Comparison of ENCODE assay signal across 28 cellular contexts in the genomic region with DNA sequence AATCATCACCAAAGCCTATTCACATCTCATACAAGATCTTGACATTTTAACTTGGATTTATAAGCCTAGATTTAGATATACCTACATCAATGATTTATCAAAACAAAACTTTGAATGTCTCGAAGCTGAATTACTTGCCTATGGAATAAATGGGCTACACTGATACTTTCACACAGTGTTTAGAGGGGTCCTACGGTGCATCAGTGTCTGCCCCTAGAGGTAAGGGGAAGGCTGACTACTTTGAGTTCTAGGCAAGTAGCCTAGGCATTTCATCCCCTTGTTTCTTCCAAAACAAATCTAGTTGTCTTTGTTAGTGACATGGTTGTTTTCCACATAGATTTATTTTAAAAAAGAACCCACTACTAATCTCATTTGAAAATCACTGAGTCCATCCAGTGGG.
"Had no signal": no experiment of that assay in that cellular context is flagged by ENCODE, and none has a peak within 500 bp of the region (broad histone marks: within the 10 kb centered on the region; RNA-seq: fewer than 3 reads in every experiment).

No MANE protein-coding gene starts in this region.

- H3K36me3 ChIP-seq: left ventricle myocardium inferior, pancreas, stomach, suprapubic skin, thoracic aorta, tibial artery, upper lobe of right lung had no signal

- H3K27ac ChIP-seq: hepatocyte, left ventricle myocardium inferior, pancreas, skin epidermis, stomach, suprapubic skin, thoracic aorta, tibial artery, upper lobe of right lung had no signal

- DNase-seq: islet precursor cell; left ventricle myocardium inferior; mesendoderm; midbrain; mucosa of descending colon; naive thymus-derived CD4-positive, alpha-beta T cell; nucleus accumbens; pancreas; posterior cingulate gyrus; retina; right cardiac atrium; stimulated activated CD4-positive, alpha-beta T cell treated with anti-CD3 and anti-CD28 coated beads, Interleukin-12 subunit alpha, Interleukin-12 subunit beta, amount 100 ng/mL, for 4 hours; stimulated activated CD4-positive, alpha-beta T cell treated with anti-CD3 and anti-CD28 coated beads, Interleukin-15, amount 100 ng/mL, for 24 hours; stimulated activated CD4-positive, alpha-beta T cell treated with anti-CD3 and anti-CD28 coated beads, Interleukin-2, amount 100 ng/mL, for 24 hours; stimulated activated CD4-positive, alpha-beta T cell treated with anti-CD3 and anti-CD28 coated beads, Interleukin-4, amount 100 ng/mL, for 1 hour; stimulated activated naive B cell treated with anti-CD40 and anti-IgM and Interleukin-4, amounts not matched to agents 10 μg/mL and 1 μg/mL and 100 μg/mL, for 72 hours; stimulated activated naive CD8-positive, alpha-beta T cell treated with anti-CD3 and anti-CD28 coated beads, Interleukin-15, Interleukin-2, amounts not matched to agents 100 U/mL and 50 U/mL, for 24 hours; stomach; tibial artery; trophoblast cell; upper lobe of right lung had no signal

- H3K4me1 ChIP-seq: left ventricle myocardium inferior, pancreas, stomach, suprapubic skin, tibial artery, upper lobe of right lung had no signal

- H3K79me2 ChIP-seq: hepatocyte had no signal

- H3K4me2 ChIP-seq: hepatocyte had no signal

- H3K9me3 ChIP-seq: left ventricle myocardium inferior, mucosa of descending colon, pancreas, stomach, suprapubic skin, thoracic aorta, tibial artery, upper lobe of right lung had no signal

- H3K4me3 Mint-ChIP-seq: naive thymus-derived CD4-positive, alpha-beta T cell; natural killer cell treated with Interleukin-12 subunit alpha and Interleukin-12 subunit beta and Interleukin-15 and Interleukin-18, amount 100 ng/mL, for 72 hours; stimulated activated naive B cell treated with anti-CD40 and anti-IgM and Interleukin-4, amounts not matched to agents 10 μg/mL and 1 μg/mL and 100 μg/mL, for 72 hours had no signal

- H3K27me3 Mint-ChIP-seq: naive thymus-derived CD4-positive, alpha-beta T cell; natural killer cell treated with Interleukin-12 subunit alpha and Interleukin-12 subunit beta and Interleukin-15 and Interleukin-18, amount 100 ng/mL, for 72 hours; stimulated activated naive B cell treated with anti-CD40 and anti-IgM and Interleukin-4, amounts not matched to agents 10 μg/mL and 1 μg/mL and 100 μg/mL, for 72 hours had no signal

- H3K27ac Mint-ChIP-seq: naive thymus-derived CD4-positive, alpha-beta T cell; natural killer cell treated with Interleukin-12 subunit alpha and Interleukin-12 subunit beta and Interleukin-15 and Interleukin-18, amount 100 ng/mL, for 72 hours; stimulated activated naive B cell treated with anti-CD40 and anti-IgM and Interleukin-4, amounts not matched to agents 10 μg/mL and 1 μg/mL and 100 μg/mL, for 72 hours had no signal

- H2AFZ ChIP-seq: hepatocyte had no signal

- ATAC-seq: mucosa of descending colon; naive thymus-derived CD4-positive, alpha-beta T cell; natural killer cell treated with Interleukin-12 subunit alpha and Interleukin-12 subunit beta and Interleukin-15 and Interleukin-18, amount 100 ng/mL, for 72 hours; pancreas; right cardiac atrium; sciatic nerve; stimulated activated naive B cell treated with anti-CD40 and anti-IgM and Interleukin-4, amounts not matched to agents 10 μg/mL and 1 μg/mL and 100 μg/mL, for 72 hours; stimulated activated naive CD8-positive, alpha-beta T cell treated with anti-CD3 and anti-CD28 coated beads, Interleukin-15, Interleukin-2, amounts not matched to agents 100 U/mL and 50 U/mL, for 24 hours; upper lobe of right lung had no signal

- H3K36me3 Mint-ChIP-seq: naive thymus-derived CD4-positive, alpha-beta T cell; natural killer cell treated with Interleukin-12 subunit alpha and Interleukin-12 subunit beta and Interleukin-15 and Interleukin-18, amount 100 ng/mL, for 72 hours; stimulated activated naive B cell treated with anti-CD40 and anti-IgM and Interleukin-4, amounts not matched to agents 10 μg/mL and 1 μg/mL and 100 μg/mL, for 72 hours had no signal

- H3K27me3 ChIP-seq: hepatocyte, pancreas, stomach, suprapubic skin, tibial artery, upper lobe of right lung had no signal

- H3K4me1 Mint-ChIP-seq: naive thymus-derived CD4-positive, alpha-beta T cell; stimulated activated naive B cell treated with anti-CD40 and anti-IgM and Interleukin-4, amounts not matched to agents 10 μg/mL and 1 μg/mL and 100 μg/mL, for 72 hours had no signal

- H3K4me3 ChIP-seq: hepatocyte, left ventricle myocardium inferior, lung, mucosa of descending colon, pancreas, skin epidermis, stomach, suprapubic skin, thoracic aorta, tibial artery, upper lobe of right lung had no signal
